Comparison of ENCODE assay signal across 24 cellular contexts in genomic region chr3:66860771-66861170, GRCh38.
"Had no signal": no experiment of that assay in that cellular context is flagged by ENCODE, and none has a peak within 500 bp of the region (broad histone marks: within the 10 kb centered on the region; RNA-seq: fewer than 3 reads in every experiment).

No MANE protein-coding gene starts in this region.

- H3K36me3 ChIP-seq: heart right ventricle, left ventricle myocardium inferior, lower lobe of right lung, spleen, tibial artery, upper lobe of left lung, vagina had no signal

- H3K9me3 ChIP-seq: heart right ventricle, left ventricle myocardium inferior, lower lobe of right lung, psoas muscle, spleen, tibial artery, upper lobe of left lung, vagina had no signal

- H3K27me3 ChIP-seq: spleen, tibial artery, upper lobe of left lung, vagina had no signal

- H3K27ac ChIP-seq: dorsolateral prefrontal cortex, heart right ventricle, left ventricle myocardium inferior, lower lobe of right lung, parathyroid adenoma, psoas muscle, spleen, tibial artery, upper lobe of left lung, vagina had no signal

- FAIRE-seq: endometrium, frontal cortex had no signal

- ATAC-seq: esophagus mucosa; heart right ventricle; left cardiac atrium; lower lobe of right lung; natural killer cell treated with Interleukin-12 subunit alpha and Interleukin-12 subunit beta and Interleukin-15 and Interleukin-18, amount 100 ng/mL, for 72 hours; psoas muscle; sciatic nerve; stimulated activated memory B cell treated with anti-CD40 and anti-IgM and Interleukin-4, amounts not matched to agents 10 μg/mL and 1 μg/mL and 100 μg/mL, for 72 hours had no signal

- H3K4me3 ChIP-seq: dorsolateral prefrontal cortex, heart right ventricle, left ventricle myocardium inferior, lower lobe of right lung, psoas muscle, spleen, tibial artery, upper lobe of left lung, vagina had no signal

- DNase-seq: cortex of kidney; dorsolateral prefrontal cortex; effector memory CD4-positive, alpha-beta T cell; heart right ventricle; islet precursor cell; left cardiac atrium; left ventricle myocardium inferior; lower lobe of right lung; occipital lobe; psoas muscle; spleen; stimulated activated CD4-positive, alpha-beta T cell treated with anti-CD3 and anti-CD28 coated beads, Interleukin-15, amount 100 ng/mL, for 24 hours; stimulated activated CD4-positive, alpha-beta T cell treated with anti-CD3 and anti-CD28 coated beads, Interleukin-1b, Interleukin-23, amount 100 ng/mL, for 48 hours; stimulated activated CD4-positive, alpha-beta T cell treated with anti-CD3 and anti-CD28 coated beads, Interleukin-4, amount 100 ng/mL, for 24 hours; tibial artery; upper lobe of left lung had no signal

- H3K4me1 ChIP-seq: heart right ventricle, left ventricle myocardium inferior, lower lobe of right lung, parathyroid adenoma, psoas muscle, spleen, tibial artery, upper lobe of left lung, vagina had no signal
